In genomic region chr5:87300744-87301143, GRCh38 we compare ENCODE assay signal across 8 cellular contexts. TPM values are rescaled to one million over a fixed set of nuclear protein-coding genes. Genes with fewer than 3 reads are reported as not detected.
DNase-seq lines count a peak whose midpoint lies in the region; ATAC-seq and TF ChIP-seq lines count a peak whose summit lies in the region.

No MANE protein-coding gene starts in this region.

- H3K9me2 ChIP-seq in hepatocyte (replicated peaks; ENCODE audit: insufficient read depth), result no peaks in the 10 kb centered on the region

- H4K20me1 ChIP-seq in hepatocyte (ENCODE audit: insufficient read depth, poor library complexity, severe bottlenecking), result peaks cover 18% of the 10 kb centered on the region

- H3K79me2 ChIP-seq in hepatocyte, result peaks cover 81% of the 10 kb centered on the region

- no peak overlapping the region for H2AFZ ChIP-seq in hepatocyte

- H3K27me3 ChIP-seq in right cardiac atrium (ENCODE audit: control insufficient read depth, insufficient read depth) (no peaks in the 10 kb centered on the region), hepatocyte (no peaks in the 10 kb centered on the region)

- H3K4me1 ChIP-seq in right cardiac atrium (ENCODE audit: control insufficient read depth, insufficient read depth, low read length), result no peaks in the 10 kb centered on the region
- no peaks in the 10 kb centered on the region for H3K4me1 ChIP-seq in hepatocyte (ENCODE audit: insufficient read depth)

- ATAC-seq in right cardiac atrium (peak; percentile 41 to 82), GM21619 (IDR thresholded peaks at IDR 0.05; ENCODE audit: unreplicated experiment) (no peak), GM21447 (IDR thresholded peaks at IDR 0.05; ENCODE audit: unreplicated experiment) (no peak), GM19035 (IDR thresholded peaks at IDR 0.05; ENCODE audit: unreplicated experiment) (no peak)
- ATAC-seq in stimulated activated effector memory CD8-positive, alpha-beta T cell treated with anti-CD3 and anti-CD28 coated beads, Interleukin-12 subunit alpha, Interleukin-12 subunit beta, amount 100 ng/mL, for 72 hours, result peak; percentile 100

- no peak overlapping the region for H3K27ac Mint-ChIP-seq in stimulated activated effector memory CD8-positive, alpha-beta T cell treated with anti-CD3 and anti-CD28 coated beads, Interleukin-12 subunit alpha, Interleukin-12 subunit beta, amount 100 ng/mL, for 72 hours

- peaks cover 21% of the 10 kb centered on the region for H3K36me3 Mint-ChIP-seq in stimulated activated effector memory CD8-positive, alpha-beta T cell treated with anti-CD3 and anti-CD28 coated beads, Interleukin-12 subunit alpha, Interleukin-12 subunit beta, amount 100 ng/mL, for 72 hours

- no peaks in the 10 kb centered on the region for H3K9me3 ChIP-seq in right cardiac atrium (ENCODE audit: control insufficient read depth, low read length)
- H3K9me3 ChIP-seq in hepatocyte (ENCODE audit: low read depth), result no peaks in the 10 kb centered on the region

- no peak overlapping the region for H3K27ac ChIP-seq in right cardiac atrium (ENCODE audit: low read length)
- no peak overlapping the region for H3K27ac ChIP-seq in hepatocyte

- H3K4me2 ChIP-seq in hepatocyte, result no peak overlapping the region

- 81% methylated on average over 2 of the region's 2 CpGs for WGBS in right cardiac atrium
- 87% methylated on average over 2 of the region's 2 CpGs for WGBS in hepatocyte (ENCODE audit: low lambda C conversion rate, missing lambda C conversion rate)

- no peak overlapping the region for H3K4me3 Mint-ChIP-seq in stimulated activated effector memory CD8-positive, alpha-beta T cell treated with anti-CD3 and anti-CD28 coated beads, Interleukin-12 subunit alpha, Interleukin-12 subunit beta, amount 100 ng/mL, for 72 hours

- H3K9me3 Mint-ChIP-seq in stimulated activated effector memory CD8-positive, alpha-beta T cell treated with anti-CD3 and anti-CD28 coated beads, Interleukin-12 subunit alpha, Interleukin-12 subunit beta, amount 100 ng/mL, for 72 hours, result no peaks in the 10 kb centered on the region

- H3K36me3 ChIP-seq in hepatocyte (replicated peaks; ENCODE audit: insufficient read depth, low read depth), result peaks cover 4% of the 10 kb centered on the region

- DNase-seq in right cardiac atrium (no peak), cardiac septum (ENCODE audit: low spot score) (no peak), hepatocyte (ENCODE audit: low spot score) (peak; percentile 50)
- peak; percentile 61 for DNase-seq in activated CD4-positive, alpha-beta T cell treated with anti-CD3 and anti-CD28 coated beads for 48 hours
- DNase-seq in stimulated activated effector memory CD8-positive, alpha-beta T cell treated with anti-CD3 and anti-CD28 coated beads, Interleukin-12 subunit alpha, Interleukin-12 subunit beta, amount 100 ng/mL, for 72 hours (ENCODE audit: low spot score in 2 of 2), result peak in 1 of 2 donors; percentile 52

- TF ChIP-seq CTCF in hepatocyte (IDR thresholded peaks at IDR 0.05; ENCODE audit: poor library complexity), result no peak

- H3K4me3 ChIP-seq in right cardiac atrium (ENCODE audit: low read length) (no peak overlapping the region), hepatocyte (no peak overlapping the region)

- intact Hi-C loops in right cardiac atrium (cut with DNase I), result no loop called here
- intact Hi-C loops in cardiac septum (cut with DNase I), result no loop called here

- peaks cover 68% of the 10 kb centered on the region for H3K4me1 Mint-ChIP-seq in stimulated activated effector memory CD8-positive, alpha-beta T cell treated with anti-CD3 and anti-CD28 coated beads, Interleukin-12 subunit alpha, Interleukin-12 subunit beta, amount 100 ng/mL, for 72 hours

RNA-seq across cellular contexts. Expression of gene RASA1, which starts 33.1 kb away (rescaled TPM):
- total RNA-seq in right cardiac atrium (10 to 100 TPM; 16.5 to 21.2 (median 20.5) TPM), cardiac septum (19.2 TPM), hepatocyte (25.8 and 33.5 TPM in 2 replicates)
- polyA plus RNA-seq in right cardiac atrium (8.7 TPM), hepatocyte (13.6 and 13.7 TPM in 2 replicates)

Comparison
In these comparisons a context has a peak if more than half of its experiments do, and no peak if none do; other contexts are left out.
1. ATAC-seq: peak in right cardiac atrium (2 of 2) and stimulated activated effector memory CD8-positive, alpha-beta T cell treated with anti-CD3 and anti-CD28 coated beads, Interleukin-12 subunit alpha, Interleukin-12 subunit beta, amount 100 ng/mL, for 72 hours (single experiment); none in GM21619 (single experiment), GM21447 (single experiment) and GM19035 (single experiment).
2. DNase-seq: peak in activated CD4-positive, alpha-beta T cell treated with anti-CD3 and anti-CD28 coated beads for 48 hours (single experiment) and hepatocyte (single experiment); none in right cardiac atrium (0 of 3) and cardiac septum (single experiment).